Comparison of ENCODE assay signal across 2 cellular contexts in genomic region chr1:156257711-156258110, GRCh38.
TF ChIP-seq lines count a peak whose summit lies in the region.

No MANE protein-coding gene starts in this region.

TF ChIP-seq in SK-N-SH, 30 proteins besides CTCF, POLR2A, EP300 and RAD21:
- TF ChIP-seq, protein P1, sequence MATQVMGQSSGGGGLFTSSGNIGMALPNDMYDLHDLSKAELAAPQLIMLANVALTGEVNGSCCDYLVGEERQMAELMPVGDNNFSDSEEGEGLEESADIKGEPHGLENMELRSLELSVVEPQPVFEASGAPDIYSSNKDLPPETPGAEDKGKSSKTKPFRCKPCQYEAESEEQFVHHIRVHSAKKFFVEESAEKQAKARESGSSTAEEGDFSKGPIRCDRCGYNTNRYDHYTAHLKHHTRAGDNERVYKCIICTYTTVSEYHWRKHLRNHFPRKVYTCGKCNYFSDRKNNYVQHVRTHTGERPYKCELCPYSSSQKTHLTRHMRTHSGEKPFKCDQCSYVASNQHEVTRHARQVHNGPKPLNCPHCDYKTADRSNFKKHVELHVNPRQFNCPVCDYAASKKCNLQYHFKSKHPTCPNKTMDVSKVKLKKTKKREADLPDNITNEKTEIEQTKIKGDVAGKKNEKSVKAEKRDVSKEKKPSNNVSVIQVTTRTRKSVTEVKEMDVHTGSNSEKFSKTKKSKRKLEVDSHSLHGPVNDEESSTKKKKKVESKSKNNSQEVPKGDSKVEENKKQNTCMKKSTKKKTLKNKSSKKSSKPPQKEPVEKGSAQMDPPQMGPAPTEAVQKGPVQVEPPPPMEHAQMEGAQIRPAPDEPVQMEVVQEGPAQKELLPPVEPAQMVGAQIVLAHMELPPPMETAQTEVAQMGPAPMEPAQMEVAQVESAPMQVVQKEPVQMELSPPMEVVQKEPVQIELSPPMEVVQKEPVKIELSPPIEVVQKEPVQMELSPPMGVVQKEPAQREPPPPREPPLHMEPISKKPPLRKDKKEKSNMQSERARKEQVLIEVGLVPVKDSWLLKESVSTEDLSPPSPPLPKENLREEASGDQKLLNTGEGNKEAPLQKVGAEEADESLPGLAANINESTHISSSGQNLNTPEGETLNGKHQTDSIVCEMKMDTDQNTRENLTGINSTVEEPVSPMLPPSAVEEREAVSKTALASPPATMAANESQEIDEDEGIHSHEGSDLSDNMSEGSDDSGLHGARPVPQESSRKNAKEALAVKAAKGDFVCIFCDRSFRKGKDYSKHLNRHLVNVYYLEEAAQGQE (IDR thresholded peaks at IDR 0.05; ENCODE audit: low read depth, low read length): no peak
- TF ChIP-seq TEAD4 (IDR thresholded peaks at IDR 0.05; ENCODE audit: borderline replicate concordance, insufficient read depth): no peak
- TF ChIP-seq TCF12 (IDR thresholded peaks at IDR 0.05): no peak
- TF ChIP-seq, protein P2, sequence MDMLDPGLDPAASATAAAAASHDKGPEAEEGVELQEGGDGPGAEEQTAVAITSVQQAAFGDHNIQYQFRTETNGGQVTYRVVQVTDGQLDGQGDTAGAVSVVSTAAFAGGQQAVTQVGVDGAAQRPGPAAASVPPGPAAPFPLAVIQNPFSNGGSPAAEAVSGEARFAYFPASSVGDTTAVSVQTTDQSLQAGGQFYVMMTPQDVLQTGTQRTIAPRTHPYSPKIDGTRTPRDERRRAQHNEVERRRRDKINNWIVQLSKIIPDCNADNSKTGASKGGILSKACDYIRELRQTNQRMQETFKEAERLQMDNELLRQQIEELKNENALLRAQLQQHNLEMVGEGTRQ (IDR thresholded peaks at IDR 0.05; ENCODE audit: borderline replicate concordance, low read depth, low read length): no peak
- TF ChIP-seq MEF2A (IDR thresholded peaks at IDR 0.05; ENCODE audit: borderline replicate concordance, low read depth): no peak
- TF ChIP-seq NFIC (IDR thresholded peaks at IDR 0.05; ENCODE audit: borderline replicate concordance): no peak
- no peak for TF ChIP-seq FOXJ3 (CRISPR knock-in tag; IDR thresholded peaks at IDR 0.05)
- TF ChIP-seq, protein P3, sequence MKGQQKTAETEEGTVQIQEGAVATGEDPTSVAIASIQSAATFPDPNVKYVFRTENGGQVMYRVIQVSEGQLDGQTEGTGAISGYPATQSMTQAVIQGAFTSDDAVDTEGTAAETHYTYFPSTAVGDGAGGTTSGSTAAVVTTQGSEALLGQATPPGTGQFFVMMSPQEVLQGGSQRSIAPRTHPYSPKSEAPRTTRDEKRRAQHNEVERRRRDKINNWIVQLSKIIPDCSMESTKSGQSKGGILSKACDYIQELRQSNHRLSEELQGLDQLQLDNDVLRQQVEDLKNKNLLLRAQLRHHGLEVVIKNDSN (IDR thresholded peaks at IDR 0.05; ENCODE audit: borderline replicate concordance, low read depth): no peak
- TF ChIP-seq RXRA (IDR thresholded peaks at IDR 0.05; ENCODE audit: borderline replicate concordance, low read depth): no peak
- TF ChIP-seq JUND (IDR thresholded peaks at IDR 0.05): no peak
- TF ChIP-seq CHD2 (IDR thresholded peaks at IDR 0.05; ENCODE audit: low read length, partially characterized antibody): no peak
- no peak for TF ChIP-seq ZBTB33 (IDR thresholded peaks at IDR 0.05; ENCODE audit: borderline replicate concordance, low read depth)
- TF ChIP-seq SIN3A (IDR thresholded peaks at IDR 0.05; ENCODE audit: borderline replicate concordance, low read depth, low read length): no peak
- no peak for TF ChIP-seq MXI1 (IDR thresholded peaks at IDR 0.05; ENCODE audit: low read depth, low read length)
- TF ChIP-seq NRF1 (IDR thresholded peaks at IDR 0.05; ENCODE audit: low read depth, low read length): no peak
- no peak for TF ChIP-seq POLR2AphosphoS5 (IDR thresholded peaks at IDR 0.05; ENCODE audit: low read depth, low read length)

TF ChIP-seq in SK-N-SH treated with all-trans-retinoic acid at 6 μM for 48 hours, 23 proteins besides CTCF, POLR2A, EP300 and RAD21:
- no peak for TF ChIP-seq ESRRG (CRISPR knock-in tag; IDR thresholded peaks at IDR 0.05)
- no peak for TF ChIP-seq GLIS3 (CRISPR knock-in tag; IDR thresholded peaks at IDR 0.05)
- TF ChIP-seq PPARA (CRISPR knock-in tag; IDR thresholded peaks at IDR 0.05; ENCODE audit: borderline replicate concordance): no peak
- no peak for TF ChIP-seq CSDC2 (CRISPR knock-in tag; IDR thresholded peaks at IDR 0.05)
- TF ChIP-seq ZNF8 (CRISPR knock-in tag; IDR thresholded peaks at IDR 0.05): no peak
- TF ChIP-seq ZFP3 (CRISPR knock-in tag; IDR thresholded peaks at IDR 0.05): no peak
- no peak for TF ChIP-seq SNAI2 (CRISPR knock-in tag; IDR thresholded peaks at IDR 0.05)
- TF ChIP-seq, protein P4, sequence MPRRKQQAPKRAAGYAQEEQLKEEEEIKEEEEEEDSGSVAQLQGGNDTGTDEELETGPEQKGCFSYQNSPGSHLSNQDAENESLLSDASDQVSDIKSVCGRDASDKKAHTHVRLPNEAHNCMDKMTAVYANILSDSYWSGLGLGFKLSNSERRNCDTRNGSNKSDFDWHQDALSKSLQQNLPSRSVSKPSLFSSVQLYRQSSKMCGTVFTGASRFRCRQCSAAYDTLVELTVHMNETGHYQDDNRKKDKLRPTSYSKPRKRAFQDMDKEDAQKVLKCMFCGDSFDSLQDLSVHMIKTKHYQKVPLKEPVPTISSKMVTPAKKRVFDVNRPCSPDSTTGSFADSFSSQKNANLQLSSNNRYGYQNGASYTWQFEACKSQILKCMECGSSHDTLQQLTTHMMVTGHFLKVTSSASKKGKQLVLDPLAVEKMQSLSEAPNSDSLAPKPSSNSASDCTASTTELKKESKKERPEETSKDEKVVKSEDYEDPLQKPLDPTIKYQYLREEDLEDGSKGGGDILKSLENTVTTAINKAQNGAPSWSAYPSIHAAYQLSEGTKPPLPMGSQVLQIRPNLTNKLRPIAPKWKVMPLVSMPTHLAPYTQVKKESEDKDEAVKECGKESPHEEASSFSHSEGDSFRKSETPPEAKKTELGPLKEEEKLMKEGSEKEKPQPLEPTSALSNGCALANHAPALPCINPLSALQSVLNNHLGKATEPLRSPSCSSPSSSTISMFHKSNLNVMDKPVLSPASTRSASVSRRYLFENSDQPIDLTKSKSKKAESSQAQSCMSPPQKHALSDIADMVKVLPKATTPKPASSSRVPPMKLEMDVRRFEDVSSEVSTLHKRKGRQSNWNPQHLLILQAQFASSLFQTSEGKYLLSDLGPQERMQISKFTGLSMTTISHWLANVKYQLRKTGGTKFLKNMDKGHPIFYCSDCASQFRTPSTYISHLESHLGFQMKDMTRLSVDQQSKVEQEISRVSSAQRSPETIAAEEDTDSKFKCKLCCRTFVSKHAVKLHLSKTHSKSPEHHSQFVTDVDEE (CRISPR knock-in tag; IDR thresholded peaks at IDR 0.05): no peak
TF ChIP-seq in SK-N-SH treated with all-trans-retinoic acid at 6 μM for 48 hours: peak in this region for 0.
